ENCODE assay signal across 1 cellular context in genomic region chr6:151561238-151561637, GRCh38.
TF ChIP-seq lines count a peak whose summit lies in the region.

No MANE protein-coding gene starts in this region.

TF ChIP-seq in HepG2, 621 proteins besides CTCF, POLR2A, EP300 and RAD21 (continued from another document):
- TF ChIP-seq ZNF280D (CRISPR knock-in tag; IDR thresholded peaks at IDR 0.05) (0 out of 2 replicates have a peak, but pooled peaks have one; percentile 53), ZNF337 (CRISPR knock-in tag; IDR thresholded peaks at IDR 0.05; ENCODE audit: borderline replicate concordance, low read depth) (peak; percentile 100)
